24 cellular contexts compared by ENCODE assay signal in genomic region chr6:118856301-118856700, GRCh38.
"Had no signal": no experiment of that assay in that cellular context is flagged by ENCODE, and none has a peak within 500 bp of the region (broad histone marks: within the 10 kb centered on the region; RNA-seq: fewer than 3 reads in every experiment).

No MANE protein-coding gene starts in this region.

- H3K27ac ChIP-seq: SJSA1, SK-N-MC had no signal

- ATAC-seq: HepG2 had no signal

- H3K9me3 ChIP-seq: MG63, SJSA1 had no signal

- H3K27me3 ChIP-seq: MG63, SJSA1 had no signal

- H3K36me3 ChIP-seq: MG63, SJSA1 had no signal

- H3K4me3 ChIP-seq: MG63, SJSA1, SK-N-MC had no signal

- DNase-seq: IMR-90, Karpas-422, KG1, MG63, NCI-H1092, NCI-H1105 treated with DMSO at 0.1 percent for 48 hours, NCI-H1417 treated with DMSO at 0.1 percent for 48 hours, NCI-H146, NCI-H187, NCI-H2029, NCI-H2081 treated with DMSO at 0.1 percent for 48 hours, NCI-H2171, NCI-H226, NCI-H446, NCI-H510A, NCI-H524 treated with DMSO at 0.1 percent for 48 hours, NCI-H69, NCI-H774, Right ventricle myocardium superior, RPMI8226, SIG-M5 had no signal

- H3K4me1 ChIP-seq: SJSA1 had no signal
